In the genomic region with DNA sequence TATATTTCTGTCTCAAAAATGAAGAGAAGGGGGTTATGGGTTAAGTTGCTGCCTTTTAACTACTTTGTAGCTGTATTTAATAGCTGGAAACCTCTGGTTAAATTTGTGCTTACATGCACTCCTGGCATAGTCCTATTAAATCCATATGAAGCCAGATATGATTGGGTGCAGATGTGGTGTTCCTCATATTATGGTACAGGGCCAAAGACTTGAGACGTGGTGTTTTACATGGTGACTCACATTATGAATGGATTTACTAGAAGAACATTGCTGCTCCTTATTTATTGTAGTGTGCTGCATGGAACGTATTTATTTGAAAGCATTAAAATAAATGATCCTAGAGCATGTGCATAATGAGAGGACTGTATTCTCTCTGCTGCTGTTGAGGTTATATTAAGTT, we compare ENCODE assay signal across 20 cellular contexts.
"Had no signal": no experiment of that assay in that cellular context is flagged by ENCODE, and none has a peak within 500 bp of the region (broad histone marks: within the 10 kb centered on the region; RNA-seq: fewer than 3 reads in every experiment).

No MANE protein-coding gene starts in this region.

- H3K27ac ChIP-seq: dorsolateral prefrontal cortex, ovary, psoas muscle, stomach, WERI-Rb-1 had no signal

- DNase-seq: activated CD4-positive, alpha-beta T cell treated with anti-CD3 and anti-CD28 coated beads for 1 hour; activated naive CD4-positive, alpha-beta T cell; activated naive CD8-positive, alpha-beta T cell treated with anti-CD3 and anti-CD28 coated beads, Interleukin-2, amount 10 ng/mL, durations not matched to agents 7 days and 5 days; activated T-cell treated with anti-CD3 and anti-CD28 coated beads for 4 hours; caudate nucleus; dorsolateral prefrontal cortex; left cardiac atrium; mesenchymal stem cell; mucosa of descending colon; naive B cell; ovary; psoas muscle; right cardiac atrium; small intestine; stimulated activated CD4-positive, alpha-beta T cell treated with anti-CD3 and anti-CD28 coated beads, Interleukin-15, amount 100 ng/mL, for 24 hours; stimulated activated CD4-positive, alpha-beta T cell treated with anti-CD3 and anti-CD28 coated beads, Interleukin-2, amount 100 ng/mL, for 48 hours; stomach; SW 1271; T-helper 2 cell; WERI-Rb-1 had no signal

- H3K27me3 ChIP-seq: dorsolateral prefrontal cortex, ovary, stomach had no signal

- ATAC-seq: left cardiac atrium, mucosa of descending colon, psoas muscle, right cardiac atrium had no signal

- H3K9me3 ChIP-seq: mucosa of descending colon, ovary, psoas muscle had no signal

- H3K4me3 ChIP-seq: dorsolateral prefrontal cortex, mucosa of descending colon, ovary, psoas muscle, stomach had no signal
